8 cellular contexts compared by ENCODE assay signal in genomic region chr1:27367160-27367650, GRCh38. TPM values are rescaled to one million over a fixed set of nuclear protein-coding genes. Genes with fewer than 3 reads are reported as not detected.
DNase-seq lines count a peak whose midpoint lies in the region; ATAC-seq and TF ChIP-seq lines count a peak whose summit lies in the region.

No MANE protein-coding gene starts in this region.

- DNase-seq in A673 (ENCODE audit: low spot score) (no peak), MG63 (no peak), coronary artery (ENCODE audit: low spot score) (no peak), naive B cell (no peak), SIG-M5 (lab: John Stamatoyannopoulos, UW) (no peak), G401 (ENCODE audit: low spot score) (no peak)

- TF ChIP-seq CTCF in A673 (conservative IDR thresholded peaks at IDR 0.05; ENCODE audit: low read depth, low read length) (no peak), coronary artery (IDR thresholded peaks at IDR 0.05) (no peak)

- H3K36me3 Mint-ChIP-seq in naive B cell = no peaks in the 10 kb centered on the region

- H3K9me3 ChIP-seq in A673 (ENCODE audit: low read depth, low read length, poor library complexity, severe bottlenecking) (no peaks in the 10 kb centered on the region), MG63 (no peaks in the 10 kb centered on the region)

- peak overlapping the region; percentile 75 to 88 (median 83) for H3K4me3 Mint-ChIP-seq in naive B cell

- H3K36me3 ChIP-seq in A673 (ENCODE audit: insufficient read depth, low read length, poor library complexity, severe bottlenecking) (no peaks in the 10 kb centered on the region), MG63 (peaks cover 19% of the 10 kb centered on the region)

- CTCF ChIA-PET in A673 (lab: Charles Lee) = no interaction called here

- H3K27me3 ChIP-seq in A673 (replicated peaks; ENCODE audit: insufficient read depth, low read depth, low read length, poor library complexity) (no peaks in the 10 kb centered on the region), MG63 (no peaks in the 10 kb centered on the region)

- H3K4me1 ChIP-seq in A673 (ENCODE audit: insufficient read depth, low read length, poor library complexity, severe bottlenecking) = peaks cover 10% of the 10 kb centered on the region

- no peak for ATAC-seq in naive B cell (ENCODE audit: low read depth in 2 of 2)
- no peak for ATAC-seq in HG03469 (IDR thresholded peaks at IDR 0.05; ENCODE audit: unreplicated experiment)
- ATAC-seq in HG03025 (IDR thresholded peaks at IDR 0.05; ENCODE audit: low FRiP score, unreplicated experiment) = no peak

- intact Hi-C loops in A673 (cut with micrococcal nuclease; ENCODE audit: unreplicated experiment) = no loop called here

- POLR2A ChIA-PET in A673 (lab: Charles Lee; ENCODE audit: low non-redundant PET) = no interaction called here

- no TSS peak for BruUV-seq in A673 (replicated peaks; lab: Mats Ljungman, UMichigan)

- H3K27me3 Mint-ChIP-seq in naive B cell = no peaks in the 10 kb centered on the region

- H3K9me3 Mint-ChIP-seq in naive B cell = no peaks in the 10 kb centered on the region

- peaks cover 46 to 74% (median 68%) of the 10 kb centered on the region in 3 donors for H3K4me1 Mint-ChIP-seq in naive B cell

- peak overlapping the region in 2 of 6 donors; percentile 75 to 89 for H3K27ac Mint-ChIP-seq in naive B cell

- in situ Hi-C loops in G401 (cut with HindIII; ENCODE audit: low sequenced_read_pairs) = no loop called here

- H3K27ac ChIP-seq in A673 (ENCODE audit: low read depth, low read length, poor library complexity, severe bottlenecking) (no peak overlapping the region), coronary artery (peak overlapping the region; percentile 99)

- peak overlapping the region; percentile 59 for H3K4me3 ChIP-seq in A673 (ENCODE audit: low read depth, low read length, poor library complexity, severe bottlenecking)
- H3K4me3 ChIP-seq in MG63 = peak overlapping the region; percentile 90
- H3K4me3 ChIP-seq in coronary artery = peak overlapping the region; percentile 90

RNA-seq across cellular contexts. Expression of gene MAP3K6, which starts 0.4 kb away (rescaled TPM):
- 2.4 and 2.9 TPM in 2 replicates for total RNA-seq in A673 (2021)
- total RNA-seq in MG63 (2014; rRNA removed; shearing (Covaris generic); ENCODE audit: low replicate concordance) = 11.5 and 26.9 TPM in 2 replicates
- 1 to 10 TPM in 4 of 6 donors, under 1 TPM in 1, not detected in 1; 0.80 to 2.7 (median 2.0) TPM for polyA plus RNA-seq in naive B cell (ENCODE audit: low read depth in 6 of 6)
- total RNA-seq in G401 (2014; rRNA removed; shearing (Covaris generic)) = 10.0 and 17.3 TPM in 2 replicates

RNA-seq across cellular contexts. Expression of gene FCN3, which starts 7.4 kb away (rescaled TPM):
- total RNA-seq in A673 (2021) = not detected in 2 replicates
- not detected in 2 replicates for total RNA-seq in MG63 (2014; rRNA removed; shearing (Covaris generic); ENCODE audit: low replicate concordance)
- not detected for polyA plus RNA-seq in naive B cell (ENCODE audit: low read depth in 6 of 6)
- total RNA-seq in G401 (2014; rRNA removed; shearing (Covaris generic)) = not detected in 2 replicates

RNA-seq across cellular contexts. Expression of gene CD164L2, which starts 15.9 kb away (rescaled TPM):
- not detected in 2 replicates for total RNA-seq in A673 (2021)
- not detected in 2 replicates for total RNA-seq in MG63 (2014; rRNA removed; shearing (Covaris generic); ENCODE audit: low replicate concordance)
- polyA plus RNA-seq in naive B cell (ENCODE audit: low read depth in 6 of 6) = not detected
- total RNA-seq in G401 (2014; rRNA removed; shearing (Covaris generic)) = not detected in 2 replicates

RNA-seq across cellular contexts. Expression of gene GPR3, which starts 25.2 kb away (rescaled TPM):
- 3.1 and 4.9 TPM in 2 replicates for total RNA-seq in A673 (2021)
- total RNA-seq in MG63 (2014; rRNA removed; shearing (Covaris generic); ENCODE audit: low replicate concordance) = not detected in 2 replicates
- polyA plus RNA-seq in naive B cell (ENCODE audit: low read depth in 6 of 6) = under 1 TPM in 4 of 6 donors, not detected in 2; 0.12 to 0.64 (median 0.35) TPM
- 2.4 and 6.9 TPM in 2 replicates for total RNA-seq in G401 (2014; rRNA removed; shearing (Covaris generic))

RNA-seq across cellular contexts. Expression of gene SYTL1, which starts 25.4 kb away (rescaled TPM):
- 2.1 and 3.6 TPM in 2 replicates for total RNA-seq in A673 (2021)
- not detected in 2 replicates for total RNA-seq in MG63 (2014; rRNA removed; shearing (Covaris generic); ENCODE audit: low replicate concordance)
- 100 to 1,000 TPM in 1 of 6 donors, 10 to 100 TPM in 5; 63.3 to 110 (median 79.9) TPM for polyA plus RNA-seq in naive B cell (ENCODE audit: low read depth in 6 of 6)
- 38.2 and 44.0 TPM in 2 replicates for total RNA-seq in G401 (2014; rRNA removed; shearing (Covaris generic))
